Comparison of ENCODE assay signal across 11 cellular contexts in the genomic region with DNA sequence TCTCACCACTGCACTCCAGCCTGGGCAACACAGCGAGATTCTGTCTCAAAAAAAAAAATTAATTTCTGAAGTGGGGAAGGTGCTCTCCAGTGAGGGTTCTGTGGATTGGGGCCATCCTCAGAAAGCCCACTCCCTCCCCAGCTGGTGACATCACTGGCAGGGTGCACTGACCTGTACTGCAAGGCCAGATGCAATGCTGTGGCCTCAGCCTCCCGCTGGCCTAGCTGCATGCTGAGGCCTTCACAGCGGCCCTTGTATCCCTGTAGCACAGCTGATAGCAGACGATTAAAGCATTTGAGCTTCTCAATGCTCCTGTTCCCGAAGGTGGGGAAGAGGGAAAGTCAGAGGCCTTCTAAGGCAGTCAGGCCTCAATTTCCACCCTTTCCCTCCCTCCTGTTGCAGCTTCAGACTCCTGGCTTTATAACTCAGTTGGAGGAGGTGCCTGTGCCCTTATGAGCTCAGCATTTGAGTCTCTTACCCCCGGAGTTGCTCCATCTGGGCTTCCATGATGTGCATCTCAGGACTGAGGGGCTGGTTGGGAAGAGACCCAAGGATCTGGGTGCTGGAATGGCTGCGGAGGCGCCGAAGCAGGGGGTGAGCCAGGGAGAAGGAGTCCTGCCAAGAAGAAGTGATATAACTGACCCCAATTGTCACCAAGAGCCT. TPM values are rescaled to one million over a fixed set of nuclear protein-coding genes. Genes with fewer than 3 reads are reported as not detected.
"Had no signal": no experiment of that assay in that cellular context is flagged by ENCODE, and none has a peak within 500 bp of the region (broad histone marks: within the 10 kb centered on the region; RNA-seq: fewer than 3 reads in every experiment).

No MANE protein-coding gene starts in this region.

- H3K36me3 ChIP-seq: esophagus squamous epithelium, ovary, sigmoid colon, thoracic aorta, upper lobe of right lung had no signal

- FAIRE-seq: colon had no signal

- H3K4me3 ChIP-seq: esophagus squamous epithelium, ovary, sigmoid colon, thoracic aorta, upper lobe of right lung had no signal

- H3K27me3 ChIP-seq: esophagus squamous epithelium, ovary, sigmoid colon, upper lobe of right lung had no signal

- H3K27ac ChIP-seq: esophagus squamous epithelium, ovary, sigmoid colon, thoracic aorta, upper lobe of right lung had no signal

- H3K9me3 ChIP-seq: ovary, thoracic aorta, upper lobe of right lung had no signal

- DNase-seq: activated naive CD4-positive, alpha-beta T cell; aorta; esophagus squamous epithelium; immature natural killer cell; midbrain; ovary; sigmoid colon; stimulated activated CD4-positive, alpha-beta T cell treated with anti-CD3 and anti-CD28 coated beads, Interleukin-1b, Interleukin-23, amount 100 ng/mL, for 48 hours; upper lobe of right lung had no signal

- H3K4me1 ChIP-seq: sigmoid colon, upper lobe of right lung had no signal

- ATAC-seq: upper lobe of right lung had no signal

RNA-seq across cellular contexts. Expression of a gene that starts 5.3 kb away (rescaled TPM):
- polyA plus RNA-seq: immature natural killer cell had no signal

RNA-seq across cellular contexts. Expression of a gene that starts 22.5 kb away (rescaled TPM):
- polyA plus RNA-seq: immature natural killer cell had no signal
